In the genomic region with DNA sequence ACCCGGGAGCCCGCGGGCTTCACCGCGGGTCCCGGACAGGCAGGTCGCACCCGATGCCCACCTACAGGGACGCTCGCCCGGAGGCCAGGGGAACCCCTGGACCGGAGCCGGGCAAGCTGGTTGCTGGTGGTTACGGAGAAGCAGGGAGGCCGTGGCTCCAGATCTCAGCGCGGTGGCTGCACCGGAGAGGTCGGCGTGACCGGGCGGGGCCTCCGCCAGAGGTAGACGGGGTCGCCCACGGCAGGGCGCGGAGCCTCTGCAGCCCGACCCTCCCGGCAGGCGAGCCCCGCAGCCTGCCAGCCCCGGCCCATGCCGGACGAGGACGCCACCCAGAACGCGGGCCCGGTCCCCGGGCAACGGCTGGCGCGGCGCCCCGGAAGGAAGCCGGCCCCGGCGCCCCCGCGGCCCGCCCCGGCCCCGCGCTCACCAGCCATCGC, we compare ENCODE assay signal across 1 cellular context.
A peak's percentile ranks its signal among the peaks of the same experiment; 100 is the strongest.
TF ChIP-seq lines count a peak whose summit lies in the region.

No MANE protein-coding gene starts in this region.

TF ChIP-seq in HepG2, 621 proteins besides CTCF, POLR2A, EP300 and RAD21 (continues in another document):
- no peak for TF ChIP-seq ARID2 (CRISPR knock-in tag; IDR thresholded peaks at IDR 0.05; ENCODE audit: borderline replicate concordance)
- TF ChIP-seq HNRNPL (IDR thresholded peaks at IDR 0.05; ENCODE audit: low read depth, low read length) = no peak
- no peak for TF ChIP-seq GABPA (IDR thresholded peaks at IDR 0.05; ENCODE audit: low read depth, low read length)
- TF ChIP-seq GABPA (CRISPR knock-in tag; IDR thresholded peaks at IDR 0.05; ENCODE audit: low read depth) = no peak
- TF ChIP-seq RNF2 (conservative IDR thresholded peaks at IDR 0.05; ENCODE audit: low read depth) = 0 out of 2 replicates have a peak, but pooled peaks have one; percentile 1
- no peak for TF ChIP-seq SYNCRIP (IDR thresholded peaks at IDR 0.05; ENCODE audit: insufficient read depth, low read depth, low read length)
- no peak; the same call in 1 of the 2 replicates for TF ChIP-seq ZFY (CRISPR knock-in tag; IDR thresholded peaks at IDR 0.05)
- TF ChIP-seq ZNF329 (CRISPR knock-in tag; IDR thresholded peaks at IDR 0.05; ENCODE audit: low read depth) = no peak
- TF ChIP-seq KLF12 (CRISPR knock-in tag; IDR thresholded peaks at IDR 0.05; ENCODE audit: borderline replicate concordance) = 0 out of 2 replicates have a peak, but pooled peaks have one; percentile 16
- TF ChIP-seq HCFC1 (IDR thresholded peaks at IDR 0.05; ENCODE audit: low read depth, low read length) = no peak
- TF ChIP-seq, protein P1, sequence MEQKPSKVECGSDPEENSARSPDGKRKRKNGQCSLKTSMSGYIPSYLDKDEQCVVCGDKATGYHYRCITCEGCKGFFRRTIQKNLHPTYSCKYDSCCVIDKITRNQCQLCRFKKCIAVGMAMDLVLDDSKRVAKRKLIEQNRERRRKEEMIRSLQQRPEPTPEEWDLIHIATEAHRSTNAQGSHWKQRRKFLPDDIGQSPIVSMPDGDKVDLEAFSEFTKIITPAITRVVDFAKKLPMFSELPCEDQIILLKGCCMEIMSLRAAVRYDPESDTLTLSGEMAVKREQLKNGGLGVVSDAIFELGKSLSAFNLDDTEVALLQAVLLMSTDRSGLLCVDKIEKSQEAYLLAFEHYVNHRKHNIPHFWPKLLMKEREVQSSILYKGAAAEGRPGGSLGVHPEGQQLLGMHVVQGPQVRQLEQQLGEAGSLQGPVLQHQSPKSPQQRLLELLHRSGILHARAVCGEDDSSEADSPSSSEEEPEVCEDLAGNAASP (CRISPR knock-in tag; IDR thresholded peaks at IDR 0.05; ENCODE audit: borderline replicate concordance) = no peak
- TF ChIP-seq TMF1 (CRISPR knock-in tag; IDR thresholded peaks at IDR 0.05; ENCODE audit: low read depth) = peak; percentile 36; the same call in 1 of the 2 replicates
- 0 out of 2 replicates have a peak, but pooled peaks have one; percentile 8 for TF ChIP-seq ZNF816 (CRISPR knock-in tag; IDR thresholded peaks at IDR 0.05; ENCODE audit: borderline replicate concordance)
- TF ChIP-seq ZNF264 (CRISPR knock-in tag; IDR thresholded peaks at IDR 0.05) = no peak
- TF ChIP-seq CREB1 (IDR thresholded peaks at IDR 0.05) = no peak
- TF ChIP-seq CREB1 (CRISPR knock-in tag; IDR thresholded peaks at IDR 0.05) = no peak
- no peak for TF ChIP-seq ZNF432 (CRISPR knock-in tag; IDR thresholded peaks at IDR 0.05; ENCODE audit: borderline replicate concordance)
- TF ChIP-seq TAF1 (CRISPR knock-in tag; IDR thresholded peaks at IDR 0.05) = peak; percentile 46; the same call in 1 of the 2 replicates
- TF ChIP-seq ZNF703 (CRISPR knock-in tag; IDR thresholded peaks at IDR 0.05; ENCODE audit: borderline replicate concordance) = no peak
- no peak for TF ChIP-seq ZNF292 (CRISPR knock-in tag; IDR thresholded peaks at IDR 0.05; ENCODE audit: borderline replicate concordance, low read depth)
- TF ChIP-seq PCBP1 (IDR thresholded peaks at IDR 0.05; ENCODE audit: borderline replicate concordance, low read depth, low read length) = no peak
- 0 out of 2 replicates have a peak, but pooled peaks have one; percentile 13 for TF ChIP-seq ZMAT3 (CRISPR knock-in tag; conservative IDR thresholded peaks at IDR 0.05)
- TF ChIP-seq ZNF501 (CRISPR knock-in tag; IDR thresholded peaks at IDR 0.05) = no peak
- TF ChIP-seq, protein P2, sequence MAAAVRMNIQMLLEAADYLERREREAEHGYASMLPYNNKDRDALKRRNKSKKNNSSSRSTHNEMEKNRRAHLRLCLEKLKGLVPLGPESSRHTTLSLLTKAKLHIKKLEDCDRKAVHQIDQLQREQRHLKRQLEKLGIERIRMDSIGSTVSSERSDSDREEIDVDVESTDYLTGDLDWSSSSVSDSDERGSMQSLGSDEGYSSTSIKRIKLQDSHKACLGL (CRISPR knock-in tag; IDR thresholded peaks at IDR 0.05) = peak; percentile 88
- no peak for TF ChIP-seq RARA (CRISPR knock-in tag; IDR thresholded peaks at IDR 0.05)
- no peak for TF ChIP-seq ZNF253 (CRISPR knock-in tag; IDR thresholded peaks at IDR 0.05; ENCODE audit: borderline replicate concordance)
- no peak for TF ChIP-seq ATF7 (IDR thresholded peaks at IDR 0.05)
- TF ChIP-seq ATF7 (CRISPR knock-in tag; IDR thresholded peaks at IDR 0.05) = no peak
- peak; percentile 69; the same call in 1 of the 2 replicates for TF ChIP-seq NR2C2 (CRISPR knock-in tag; IDR thresholded peaks at IDR 0.05; ENCODE audit: borderline replicate concordance)
- no peak for TF ChIP-seq ZSCAN9 (CRISPR knock-in tag; IDR thresholded peaks at IDR 0.05; ENCODE audit: borderline replicate concordance)
- TF ChIP-seq, protein P3, sequence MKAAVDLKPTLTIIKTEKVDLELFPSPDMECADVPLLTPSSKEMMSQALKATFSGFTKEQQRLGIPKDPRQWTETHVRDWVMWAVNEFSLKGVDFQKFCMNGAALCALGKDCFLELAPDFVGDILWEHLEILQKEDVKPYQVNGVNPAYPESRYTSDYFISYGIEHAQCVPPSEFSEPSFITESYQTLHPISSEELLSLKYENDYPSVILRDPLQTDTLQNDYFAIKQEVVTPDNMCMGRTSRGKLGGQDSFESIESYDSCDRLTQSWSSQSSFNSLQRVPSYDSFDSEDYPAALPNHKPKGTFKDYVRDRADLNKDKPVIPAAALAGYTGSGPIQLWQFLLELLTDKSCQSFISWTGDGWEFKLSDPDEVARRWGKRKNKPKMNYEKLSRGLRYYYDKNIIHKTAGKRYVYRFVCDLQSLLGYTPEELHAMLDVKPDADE (CRISPR knock-in tag; IDR thresholded peaks at IDR 0.05) = 0 out of 2 replicates have a peak, but pooled peaks have one; percentile 70
- no peak for TF ChIP-seq KMT2B (CRISPR knock-in tag; IDR thresholded peaks at IDR 0.05)
- peak; percentile 13; the same call in 1 of the 2 replicates for TF ChIP-seq ZSCAN20 (CRISPR knock-in tag; IDR thresholded peaks at IDR 0.05; ENCODE audit: borderline replicate concordance)
- TF ChIP-seq, protein P4, sequence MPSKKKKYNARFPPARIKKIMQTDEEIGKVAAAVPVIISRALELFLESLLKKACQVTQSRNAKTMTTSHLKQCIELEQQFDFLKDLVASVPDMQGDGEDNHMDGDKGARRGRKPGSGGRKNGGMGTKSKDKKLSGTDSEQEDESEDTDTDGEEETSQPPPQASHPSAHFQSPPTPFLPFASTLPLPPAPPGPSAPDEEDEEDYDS (CRISPR knock-in tag; IDR thresholded peaks at IDR 0.05) = no peak
- TF ChIP-seq ZNF124 (CRISPR knock-in tag; IDR thresholded peaks at IDR 0.05) = no peak
- no peak for TF ChIP-seq ZSCAN22 (CRISPR knock-in tag; IDR thresholded peaks at IDR 0.05)
- TF ChIP-seq, protein P5, sequence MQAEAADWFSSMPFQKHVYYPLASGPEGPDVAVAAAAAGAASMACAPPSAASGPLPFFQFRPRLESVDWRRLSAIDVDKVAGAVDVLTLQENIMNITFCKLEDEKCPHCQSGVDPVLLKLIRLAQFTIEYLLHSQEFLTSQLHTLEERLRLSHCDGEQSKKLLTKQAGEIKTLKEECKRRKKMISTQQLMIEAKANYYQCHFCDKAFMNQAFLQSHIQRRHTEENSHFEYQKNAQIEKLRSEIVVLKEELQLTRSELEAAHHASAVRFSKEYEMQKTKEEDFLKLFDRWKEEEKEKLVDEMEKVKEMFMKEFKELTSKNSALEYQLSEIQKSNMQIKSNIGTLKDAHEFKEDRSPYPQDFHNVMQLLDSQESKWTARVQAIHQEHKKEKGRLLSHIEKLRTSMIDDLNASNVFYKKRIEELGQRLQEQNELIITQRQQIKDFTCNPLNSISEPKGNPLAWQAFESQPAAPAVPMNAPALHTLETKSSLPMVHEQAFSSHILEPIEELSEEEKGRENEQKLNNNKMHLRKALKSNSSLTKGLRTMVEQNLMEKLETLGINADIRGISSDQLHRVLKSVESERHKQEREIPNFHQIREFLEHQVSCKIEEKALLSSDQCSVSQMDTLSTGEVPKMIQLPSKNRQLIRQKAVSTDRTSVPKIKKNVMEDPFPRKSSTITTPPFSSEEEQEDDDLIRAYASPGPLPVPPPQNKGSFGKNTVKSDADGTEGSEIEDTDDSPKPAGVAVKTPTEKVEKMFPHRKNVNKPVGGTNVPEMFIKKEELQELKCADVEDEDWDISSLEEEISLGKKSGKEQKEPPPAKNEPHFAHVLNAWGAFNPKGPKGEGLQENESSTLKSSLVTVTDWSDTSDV (CRISPR knock-in tag; IDR thresholded peaks at IDR 0.05) = no peak; the same call in 1 of the 2 replicates
- TF ChIP-seq, protein P6, sequence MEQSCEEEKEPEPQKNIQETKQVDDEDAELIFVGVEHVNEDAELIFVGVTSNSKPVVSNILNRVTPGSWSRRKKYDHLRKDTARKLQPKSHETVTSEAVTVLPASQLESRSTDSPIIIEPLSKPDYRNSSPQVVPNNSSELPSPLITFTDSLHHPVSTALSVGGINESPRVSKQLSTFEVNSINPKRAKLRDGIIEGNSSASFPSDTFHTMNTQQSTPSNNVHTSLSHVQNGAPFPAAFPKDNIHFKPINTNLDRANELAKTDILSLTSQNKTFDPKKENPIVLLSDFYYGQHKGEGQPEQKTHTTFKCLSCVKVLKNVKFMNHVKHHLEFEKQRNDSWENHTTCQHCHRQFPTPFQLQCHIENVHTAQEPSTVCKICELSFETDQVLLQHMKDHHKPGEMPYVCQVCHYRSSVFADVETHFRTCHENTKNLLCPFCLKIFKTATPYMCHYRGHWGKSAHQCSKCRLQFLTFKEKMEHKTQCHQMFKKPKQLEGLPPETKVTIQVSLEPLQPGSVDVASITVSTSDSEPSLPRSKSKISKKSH (CRISPR knock-in tag; IDR thresholded peaks at IDR 0.05; ENCODE audit: borderline replicate concordance) = no peak
- TF ChIP-seq SP4 (CRISPR knock-in tag; IDR thresholded peaks at IDR 0.05) = no peak
- TF ChIP-seq ZEB1 (IDR thresholded peaks at IDR 0.05; ENCODE audit: insufficient replicate concordance, low read depth) = peak; percentile 19
- TF ChIP-seq TEF (CRISPR knock-in tag; IDR thresholded peaks at IDR 0.05) = 0 out of 2 replicates have a peak, but pooled peaks have one; percentile 9
- no peak for TF ChIP-seq NR0B2 (CRISPR knock-in tag; IDR thresholded peaks at IDR 0.05)
- TF ChIP-seq NFYC (CRISPR knock-in tag; IDR thresholded peaks at IDR 0.05) = no peak
- peak; percentile 34; the same call in 1 of the 2 replicates for TF ChIP-seq SPEN (CRISPR knock-in tag; IDR thresholded peaks at IDR 0.05; ENCODE audit: low read depth)
- peak; percentile 3; the same call in 1 of the 2 replicates for TF ChIP-seq HOXD1 (CRISPR knock-in tag; IDR thresholded peaks at IDR 0.05)
- TF ChIP-seq ZNF354B (CRISPR knock-in tag; IDR thresholded peaks at IDR 0.05) = no peak
- peak; percentile 78; the same call in 1 of the 2 replicates for TF ChIP-seq ZSCAN21 (CRISPR knock-in tag; IDR thresholded peaks at IDR 0.05; ENCODE audit: borderline replicate concordance)
- no peak for TF ChIP-seq ARID3A (IDR thresholded peaks at IDR 0.05; ENCODE audit: low read depth, low read length)
- TF ChIP-seq ZNF367 (CRISPR knock-in tag; IDR thresholded peaks at IDR 0.05; ENCODE audit: borderline replicate concordance) = no peak
- no peak for TF ChIP-seq POGK (CRISPR knock-in tag; conservative IDR thresholded peaks at IDR 0.05)
- TF ChIP-seq, protein P7, sequence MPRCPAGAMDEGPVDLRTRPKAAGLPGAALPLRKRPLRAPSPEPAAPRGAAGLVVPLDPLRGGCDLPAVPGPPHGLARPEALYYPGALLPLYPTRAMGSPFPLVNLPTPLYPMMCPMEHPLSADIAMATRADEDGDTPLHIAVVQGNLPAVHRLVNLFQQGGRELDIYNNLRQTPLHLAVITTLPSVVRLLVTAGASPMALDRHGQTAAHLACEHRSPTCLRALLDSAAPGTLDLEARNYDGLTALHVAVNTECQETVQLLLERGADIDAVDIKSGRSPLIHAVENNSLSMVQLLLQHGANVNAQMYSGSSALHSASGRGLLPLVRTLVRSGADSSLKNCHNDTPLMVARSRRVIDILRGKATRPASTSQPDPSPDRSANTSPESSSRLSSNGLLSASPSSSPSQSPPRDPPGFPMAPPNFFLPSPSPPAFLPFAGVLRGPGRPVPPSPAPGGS (CRISPR knock-in tag; IDR thresholded peaks at IDR 0.05) = no peak
- TF ChIP-seq SMAD1 (CRISPR knock-in tag; IDR thresholded peaks at IDR 0.05; ENCODE audit: borderline replicate concordance, low read depth) = no peak
- TF ChIP-seq PHF8 (CRISPR knock-in tag; IDR thresholded peaks at IDR 0.05) = 0 out of 2 replicates have a peak, but pooled peaks have one; percentile 14
- no peak for TF ChIP-seq ZNF780A (CRISPR knock-in tag; IDR thresholded peaks at IDR 0.05)
- no peak for TF ChIP-seq ZNF350 (CRISPR knock-in tag; IDR thresholded peaks at IDR 0.05; ENCODE audit: borderline replicate concordance, low read depth)
- no peak for TF ChIP-seq ONECUT2 (CRISPR knock-in tag; IDR thresholded peaks at IDR 0.05)
- no peak for TF ChIP-seq SRSF4 (IDR thresholded peaks at IDR 0.05; ENCODE audit: low read depth, low read length, poor library complexity, severe bottlenecking)
